ENCODE assay signal across 23 cellular contexts in the genomic region with DNA sequence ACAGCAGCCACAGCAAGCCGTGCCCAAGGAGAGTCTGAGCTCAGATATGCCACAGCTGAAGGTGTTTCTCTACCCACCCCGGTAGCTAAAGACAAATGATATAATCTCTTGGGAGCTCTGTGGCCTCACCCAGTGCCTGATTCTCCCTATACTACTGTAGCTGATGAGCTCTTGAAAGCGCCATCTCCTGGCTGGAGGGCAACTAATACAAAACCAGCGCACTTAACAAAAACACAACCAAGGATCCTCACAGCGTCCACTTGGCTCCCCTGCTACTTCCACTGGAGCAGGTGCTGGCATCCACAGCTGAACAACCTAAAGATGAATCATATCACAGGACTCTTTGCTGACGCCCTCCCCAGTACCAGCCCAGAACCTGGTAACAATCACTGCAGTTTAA.
DNase-seq lines count a peak whose midpoint lies in the region; ATAC-seq, FAIRE-seq and TF ChIP-seq lines count a peak whose summit lies in the region.
"Had no signal": no experiment of that assay in that cellular context is flagged by ENCODE, and none has a peak within 500 bp of the region (broad histone marks: within the 10 kb centered on the region; RNA-seq: fewer than 3 reads in every experiment).

No MANE protein-coding gene starts in this region.

- H3K36me3 ChIP-seq in HepG2 (replicated peaks in 1 of 2; ENCODE audit: control insufficient read depth in 1 of 2, insufficient read depth in 2 of 2, low read length in 2 of 2) = no peaks in the 10 kb centered on the region
- H3K36me3 ChIP-seq in right lobe of liver = no peaks in the 10 kb centered on the region
- H3K36me3 ChIP-seq: BE2C, HAP-1 had no signal

- no peak for FAIRE-seq in HepG2 (lab: Jason Lieb, UNC)
- FAIRE-seq: K562 had no signal

- peaks cover 13% of the 10 kb centered on the region for H3K9me3 Mint-ChIP-seq in activated naive CD4-positive, alpha-beta T cell treated with anti-CD3 and anti-CD28 coated beads, Interleukin-2, amount 10 ng/mL, durations not matched to agents 7 days and 5 days

- 0 out of 2 replicates have a peak, but pooled peaks have one; percentile 3 for TF ChIP-seq CTCF in HepG2 (CRISPR knock-in tag; IDR thresholded peaks at IDR 0.05)
- TF ChIP-seq CTCF in right lobe of liver (IDR thresholded peaks at IDR 0.05) = no peak
- TF ChIP-seq CTCF in GM13976 (IDR thresholded peaks at IDR 0.05; ENCODE audit: borderline replicate concordance, control extremely low read depth, extremely low read depth, insufficient read depth, missing control alignments) = no peak

- H3K27me3 ChIP-seq in HepG2 (ENCODE audit: control insufficient read depth in 1 of 2, insufficient read depth in 2 of 2, low read length in 2 of 2) (no peaks in the 10 kb centered on the region), right lobe of liver (no peaks in the 10 kb centered on the region)
- H3K27me3 ChIP-seq: BE2C had no signal

- no peaks in the 10 kb centered on the region for H3K79me2 ChIP-seq in HepG2 (ENCODE audit: insufficient read depth, low read length)

- no peak overlapping the region for H2AFZ ChIP-seq in HepG2 (ENCODE audit: low read length)

- H3K9me3 ChIP-seq in HepG2 (ENCODE audit: low read length) = peaks cover 41% of the 10 kb centered on the region
- no peaks in the 10 kb centered on the region for H3K9me3 ChIP-seq in right lobe of liver
- H3K9me3 ChIP-seq: BE2C, HAP-1 had no signal

- 47% methylated on average over 2 of the region's 6 CpGs for WGBS in HepG2 (ENCODE audit: low lambda C conversion rate)
- 65% methylated on average over 4 of the region's 6 CpGs for WGBS in right lobe of liver (ENCODE audit: insufficient coverage, low coverage, low lambda C conversion rate, missing lambda C conversion rate)

- no peak for TF ChIP-seq RAD21 in HepG2 (CRISPR knock-in tag; IDR thresholded peaks at IDR 0.05)

- H3K9ac ChIP-seq in HepG2 (ENCODE audit: insufficient read depth, low read depth, low read length) = no peak overlapping the region

- H3K27ac Mint-ChIP-seq in activated naive CD4-positive, alpha-beta T cell treated with anti-CD3 and anti-CD28 coated beads, Interleukin-2, amount 10 ng/mL, durations not matched to agents 7 days and 5 days = no peak overlapping the region
- H3K27ac Mint-ChIP-seq: CD4-positive, alpha-beta memory T cell had no signal

- ATAC-seq in HepG2 (peak; percentile 35; the same call in 2 of the 3 replicates), right lobe of liver (no peak), HG02840 (IDR thresholded peaks at IDR 0.05; ENCODE audit: low FRiP score, unreplicated experiment) (no peak)
- ATAC-seq: K562, PC-3 had no signal

- in situ Hi-C loops in HepG2 (cut with HindIII; ENCODE audit: extremely low pct_ligation_motif_present, low pct_unique_long_range_greater_than_20kb) = no loop called here
- in situ Hi-C loops in SK-MEL-5 (cut with HindIII; ENCODE audit: low pct_unique_long_range_greater_than_20kb, low sequenced_read_pairs) = no loop called here
- in situ Hi-C loops in GM13976 (cut with MboI; ENCODE audit: low sequenced_read_pairs, unreplicated experiment) = no loop called here

- no TSS peak for BruUV-seq in HepG2 (replicated peaks; lab: Mats Ljungman, UMichigan)

- no peak overlapping the region for H3K4me2 ChIP-seq in HepG2 (ENCODE audit: low read depth, low read length)

- H3K4me3 Mint-ChIP-seq in activated naive CD4-positive, alpha-beta T cell treated with anti-CD3 and anti-CD28 coated beads, Interleukin-2, amount 10 ng/mL, durations not matched to agents 7 days and 5 days = no peak overlapping the region
- H3K4me3 Mint-ChIP-seq: CD4-positive, alpha-beta memory T cell had no signal

- CTCF ChIA-PET in HepG2 (lab: Yijun Ruan, JAX; ENCODE audit: low intra/inter-chr PET ratio, low total read pairs) = no interaction called here
- CTCF ChIA-PET in activated naive CD4-positive, alpha-beta T cell treated with anti-CD3 and anti-CD28 coated beads, Interleukin-2, amount 10 ng/mL, durations not matched to agents 7 days and 5 days (lab: Charles Lee) = no interaction called here

- H3K4me3 ChIP-seq in HepG2 (replicated peaks in 1 of 3; ENCODE audit: insufficient read depth in 1 of 3, low read depth in 2 of 3, low read length in 3 of 3) (no peak overlapping the region), right lobe of liver (no peak overlapping the region)
- H3K4me3 ChIP-seq: HAP-1, K562 had no signal

- DNase-seq in HepG2 (ENCODE audit: low spot score) (peak; percentile 1), right lobe of liver (no peak), SK-MEL-5 (ENCODE audit: low read depth, low spot score) (peak; percentile 60), iPS DF 19.7 (ENCODE audit: low read depth, low spot score) (peak; percentile 7), nucleus accumbens (lab: John Stamatoyannopoulos, UW) (no peak), GM13976 (ENCODE audit: low spot score) (no peak)
- no peak for DNase-seq in activated naive CD4-positive, alpha-beta T cell treated with anti-CD3 and anti-CD28 coated beads, Interleukin-2, amount 10 ng/mL, durations not matched to agents 7 days and 5 days
- DNase-seq: BE2C; Calu3; CD4-positive, alpha-beta memory T cell; DMS79; NCI-H1105 treated with DMSO at 0.1 percent for 48 hours; NCI-H1694 treated with DMSO at 0.1 percent for 48 hours; NCI-H2107; NCI-H510A; NCI-H748 treated with DMSO at 0.1 percent for 48 hours; PC-3; RPMI8226; SIG-M5 had no signal

- intact Hi-C loops in HepG2 (cut with micrococcal nuclease; ENCODE audit: unreplicated experiment) (loop anchor here (2.0 kb wide), 1 partner anchor 1219 kb away; no protein-coding TSS in a partner anchor), right lobe of liver (cut with DNase I) (no loop called here)

- TF ChIP-seq POLR2A in HepG2 (IDR thresholded peaks at IDR 0.05; ENCODE audit: insufficient read depth in 1 of 2, low read depth in 2 of 2, low read length in 2 of 2) = no peak
- TF ChIP-seq POLR2A in right lobe of liver (IDR thresholded peaks at IDR 0.05) = no peak

- no peaks in the 10 kb centered on the region for H3K4me1 Mint-ChIP-seq in activated naive CD4-positive, alpha-beta T cell treated with anti-CD3 and anti-CD28 coated beads, Interleukin-2, amount 10 ng/mL, durations not matched to agents 7 days and 5 days
- H3K4me1 Mint-ChIP-seq: CD4-positive, alpha-beta memory T cell had no signal

- H3K27ac ChIP-seq in HepG2 (ENCODE audit: extremely low read length, insufficient read depth, low read length) (no peak overlapping the region), right lobe of liver (no peak overlapping the region)
- H3K27ac ChIP-seq: HL-60 had no signal

- no peak for TF ChIP-seq EP300 in HepG2 (IDR thresholded peaks at IDR 0.05; ENCODE audit: low read depth in 2 of 2, low read length in 2 of 2)
- TF ChIP-seq EP300 in HepG2 (CRISPR knock-in tag; IDR thresholded peaks at IDR 0.05; ENCODE audit: borderline replicate concordance) = no peak

- H3K27me3 Mint-ChIP-seq in activated naive CD4-positive, alpha-beta T cell treated with anti-CD3 and anti-CD28 coated beads, Interleukin-2, amount 10 ng/mL, durations not matched to agents 7 days and 5 days = no peaks in the 10 kb centered on the region
- H3K27me3 Mint-ChIP-seq: CD4-positive, alpha-beta memory T cell had no signal

- H3K4me1 ChIP-seq in HepG2 (ENCODE audit: insufficient read depth, low read length) = no peaks in the 10 kb centered on the region
- no peaks in the 10 kb centered on the region for H3K4me1 ChIP-seq in right lobe of liver
- H3K4me1 ChIP-seq: BE2C, HAP-1 had no signal

- no peaks in the 10 kb centered on the region for H3K36me3 Mint-ChIP-seq in activated naive CD4-positive, alpha-beta T cell treated with anti-CD3 and anti-CD28 coated beads, Interleukin-2, amount 10 ng/mL, durations not matched to agents 7 days and 5 days
- H3K36me3 Mint-ChIP-seq: CD4-positive, alpha-beta memory T cell had no signal

- H4K20me1 ChIP-seq in HepG2 (ENCODE audit: insufficient read depth, low read length) = no peaks in the 10 kb centered on the region

- POLR2A ChIA-PET in HepG2 (lab: Yijun Ruan, JAX) = no interaction called here

TF ChIP-seq in HepG2, 621 proteins besides CTCF, POLR2A, EP300 and RAD21:
- TF ChIP-seq ZNF615 (CRISPR knock-in tag; IDR thresholded peaks at IDR 0.05; ENCODE audit: borderline replicate concordance) (no peak), ZNF333 (CRISPR knock-in tag; IDR thresholded peaks at IDR 0.05; ENCODE audit: borderline replicate concordance) (no peak), CC2D1A (CRISPR knock-in tag; IDR thresholded peaks at IDR 0.05) (no peak), ZNF574 (CRISPR knock-in tag; IDR thresholded peaks at IDR 0.05) (0 out of 2 replicates have a peak, but pooled peaks have one; percentile 29), CSRNP2 (CRISPR knock-in tag; conservative IDR thresholded peaks at IDR 0.05; ENCODE audit: low read depth) (no peak)

Comparison
In these comparisons a context has a peak if more than half of its experiments do, and no peak if none do; other contexts are left out.
1. DNase-seq: peak in HepG2 (single experiment), SK-MEL-5 (single experiment) and iPS DF 19.7 (single experiment); none in right lobe of liver (0 of 3), nucleus accumbens (0 of 56), GM13976 (single experiment) and activated naive CD4-positive, alpha-beta T cell treated with anti-CD3 and anti-CD28 coated beads, Interleukin-2, amount 10 ng/mL, durations not matched to agents 7 days and 5 days (single experiment).